In the genomic region with DNA sequence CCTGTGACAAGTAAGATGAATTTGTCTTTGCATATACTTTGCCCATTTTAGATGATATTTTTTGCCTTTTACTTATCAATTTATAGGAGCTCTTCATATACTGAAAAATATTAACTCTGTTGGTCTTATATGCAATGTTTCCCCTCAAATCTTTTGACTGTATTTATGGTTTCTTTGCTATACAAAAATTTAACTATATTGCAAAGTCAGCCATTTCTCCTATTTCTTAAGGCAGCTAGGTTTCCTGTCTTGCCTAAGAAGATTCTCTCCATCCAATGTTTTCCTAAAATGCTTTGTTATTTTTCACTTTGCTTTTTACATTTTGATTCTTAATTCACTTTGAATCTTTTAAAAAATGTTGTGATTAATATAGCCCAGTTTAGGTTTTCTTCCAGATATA, we compare ENCODE assay signal across 1 cellular context.
A peak's percentile ranks its signal among the peaks of the same experiment; 100 is the strongest.
TF ChIP-seq lines count a peak whose summit lies in the region.

No MANE protein-coding gene starts in this region.

TF ChIP-seq in K562, 482 proteins besides CTCF, POLR2A, EP300 and RAD21 (continued from another document):
- TF ChIP-seq CBX3 (IDR thresholded peaks at IDR 0.05; ENCODE audit: borderline replicate concordance in 1 of 2, low read length in 2 of 2) (no peak), ZNF699 (CRISPR knock-in tag; IDR thresholded peaks at IDR 0.05; ENCODE audit: insufficient replicate concordance) (no peak), MAFF (IDR thresholded peaks at IDR 0.05; ENCODE audit: low read length) (peak; percentile 60; the same call in 1 of the 2 replicates)
